In genomic region chr3:72487078-72487765, GRCh38 we compare ENCODE assay signal across 8 cellular contexts. TPM values are rescaled to one million over a fixed set of nuclear protein-coding genes. Genes with fewer than 3 reads are reported as not detected.
DNase-seq lines count a peak whose midpoint lies in the region; FAIRE-seq and TF ChIP-seq lines count a peak whose summit lies in the region.

No MANE protein-coding gene starts in this region.

- H3K9me3 Mint-ChIP-seq in nephron progenitor cell = no peaks in the 10 kb centered on the region

- H3K4me3 Mint-ChIP-seq in nephron progenitor cell = no peak overlapping the region

- H3K27ac ChIP-seq in coronary artery (peak overlapping the region; percentile 1 to 25), uterus (peak overlapping the region; percentile 12 to 27), Karpas-422 (ENCODE audit: low read length) (no peak overlapping the region)

- intact Hi-C loops in uterus (cut with DNase I; ENCODE audit: low total_unique reads) = no loop called here

- no peak for TF ChIP-seq POLR2A in uterus (IDR thresholded peaks at IDR 0.05)

- no peak overlapping the region for H3K4me3 ChIP-seq in NT2/D1 (ENCODE audit: insufficient read length, low read depth)
- H3K4me3 ChIP-seq in coronary artery = peak overlapping the region; percentile 26
- H3K4me3 ChIP-seq in uterus = no peak overlapping the region
- no peak overlapping the region for H3K4me3 ChIP-seq in Karpas-422 (ENCODE audit: low read length)

- FAIRE-seq in frontal cortex (lab: Jason Lieb, UNC) = no peak

- H4K20me1 ChIP-seq in Karpas-422 (ENCODE audit: insufficient read depth, low read depth, low read length) = no peaks in the 10 kb centered on the region

- H3K9me2 ChIP-seq in Karpas-422 (replicated peaks; ENCODE audit: insufficient read depth, low read length) = no peaks in the 10 kb centered on the region

- H3K4me1 ChIP-seq in NT2/D1 (ENCODE audit: insufficient read depth, insufficient read length) (peaks cover 21% of the 10 kb centered on the region), uterus (no peaks in the 10 kb centered on the region), Karpas-422 (ENCODE audit: low read length) (no peaks in the 10 kb centered on the region)

- H3K27ac Mint-ChIP-seq in nephron progenitor cell = no peak overlapping the region

- no peak overlapping the region for H2AFZ ChIP-seq in Karpas-422 (ENCODE audit: low read length)

- peaks cover 53% of the 10 kb centered on the region for H3K4me1 Mint-ChIP-seq in nephron progenitor cell

- H3K36me3 ChIP-seq in NT2/D1 (ENCODE audit: insufficient read depth, insufficient read length, low read length) (no peaks in the 10 kb centered on the region), uterus (no peaks in the 10 kb centered on the region), Karpas-422 (ENCODE audit: insufficient read depth, low read length) (no peaks in the 10 kb centered on the region)

- H3K9me3 ChIP-seq in NT2/D1 (ENCODE audit: insufficient read depth, low read length) (no peaks in the 10 kb centered on the region), uterus (no peaks in the 10 kb centered on the region), Karpas-422 (ENCODE audit: low read length) (no peaks in the 10 kb centered on the region)

- TF ChIP-seq CTCF in coronary artery (IDR thresholded peaks at IDR 0.05) (no peak), nephron progenitor cell (IDR thresholded peaks at IDR 0.05) (no peak), uterus (IDR thresholded peaks at IDR 0.05) (no peak)

- no peaks in the 10 kb centered on the region for H3K36me3 Mint-ChIP-seq in nephron progenitor cell (ENCODE audit: low read depth)

- peak; percentile 83 for DNase-seq in GM04504 (ENCODE audit: low read depth)
- no peak for DNase-seq in NT2/D1 (ENCODE audit: low read depth, low spot score)
- DNase-seq in coronary artery (ENCODE audit: low spot score) = peak; percentile 87
- peak; percentile 37 for DNase-seq in nephron progenitor cell
- DNase-seq in uterus = peak; percentile 57 to 58
- DNase-seq in frontal cortex (ENCODE audit: low spot score in 2 of 2) = no peak
- no peak for DNase-seq in NCI-H82 treated with DMSO at 0.1 percent for 48 hours (lab: John Stamatoyannopoulos, UW; ENCODE audit: unreplicated experiment)
- DNase-seq in Karpas-422 = no peak

- no peaks in the 10 kb centered on the region for H3K79me2 ChIP-seq in Karpas-422 (ENCODE audit: low read length)

- H3K27me3 ChIP-seq in NT2/D1 (ENCODE audit: insufficient read depth, insufficient read length) (no peaks in the 10 kb centered on the region), uterus (no peaks in the 10 kb centered on the region), Karpas-422 (ENCODE audit: low read length) (no peaks in the 10 kb centered on the region)

- no peak overlapping the region for H3K4me2 ChIP-seq in Karpas-422 (ENCODE audit: low read depth, low read length, poor library complexity, severe bottlenecking)

- H3K27me3 Mint-ChIP-seq in nephron progenitor cell (ENCODE audit: low read depth, poor library complexity) = peaks cover 13% of the 10 kb centered on the region

- H3K9ac ChIP-seq in NT2/D1 (ENCODE audit: insufficient read length, low read depth) (peak overlapping the region; percentile 44), Karpas-422 (ENCODE audit: low read length) (no peak overlapping the region)

RNA-seq across cellular contexts. Expression of gene RYBP, which starts 40.8 kb away (rescaled TPM):
- total RNA-seq in uterus (10 to 100 TPM in 2 of 4 donors, 1 to 10 TPM in 2; 5.1 to 43.1 (median 19.6) TPM), frontal cortex (30.6 TPM)
- total RNA-seq in Karpas-422 (2014; rRNA removed; shearing (Covaris generic); ENCODE audit: low replicate concordance) = 1.8 and 4.9 TPM in 2 replicates

Comparison
In these comparisons a context has a peak if more than half of its experiments do, and no peak if none do; other contexts are left out.
1. DNase-seq: peak in GM04504 (single experiment), coronary artery (single experiment), nephron progenitor cell (single experiment) and uterus (2 of 2); none in NT2/D1 (single experiment), frontal cortex (0 of 2), NCI-H82 treated with DMSO at 0.1 percent for 48 hours (single experiment) and Karpas-422 (single experiment).